16 cellular contexts compared by ENCODE assay signal in the genomic region with DNA sequence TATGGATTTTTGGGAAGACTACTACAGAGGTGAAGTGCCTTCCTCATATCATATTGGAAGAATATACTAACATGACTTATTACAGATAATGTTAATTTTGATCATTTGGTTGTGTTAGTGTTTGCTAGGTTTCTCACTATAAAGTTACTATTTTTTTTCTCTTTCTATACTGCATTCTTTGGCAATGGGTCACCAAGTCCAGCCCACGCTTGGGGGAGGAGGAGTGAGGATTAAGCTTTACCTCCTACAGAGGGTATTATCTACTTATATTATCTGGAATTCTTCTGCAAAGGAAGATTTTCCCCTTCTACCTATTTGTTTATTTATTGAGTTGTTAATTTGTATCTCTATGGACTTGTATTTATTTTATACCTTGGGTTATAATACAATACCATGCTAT. TPM values are rescaled to one million over a fixed set of nuclear protein-coding genes. Genes with fewer than 3 reads are reported as not detected.
DNase-seq lines count a peak whose midpoint lies in the region; ATAC-seq and TF ChIP-seq lines count a peak whose summit lies in the region.
"Had no signal": no experiment of that assay in that cellular context is flagged by ENCODE, and none has a peak within 500 bp of the region (broad histone marks: within the 10 kb centered on the region; RNA-seq: fewer than 3 reads in every experiment).

No MANE protein-coding gene starts in this region.

- H3K27ac ChIP-seq in HCT116 (ENCODE audit: low read depth, low read length) (no peak overlapping the region), VCaP (peak overlapping the region; percentile 70; the same call in 1 of the 2 replicates)
- no peak overlapping the region for H3K27ac ChIP-seq in CD4-positive, alpha-beta T cell (ENCODE audit: low read depth, low read length)
- H3K27ac ChIP-seq: stomach had no signal

- no peaks in the 10 kb centered on the region for H3K9me3 ChIP-seq in HCT116 (ENCODE audit: control insufficient read depth in 1 of 2, insufficient read depth in 1 of 2, low read depth in 1 of 2, low read length in 2 of 2)
- H3K9me3 ChIP-seq in CD4-positive, alpha-beta T cell (ENCODE audit: control insufficient read depth, low read length) = peaks cover 4% of the 10 kb centered on the region
- H3K9me3 ChIP-seq: mucosa of descending colon, stomach had no signal

- ATAC-seq in HCT116 (no peak), GM21447 (IDR thresholded peaks at IDR 0.05; ENCODE audit: unreplicated experiment) (no peak), GM19328 (IDR thresholded peaks at IDR 0.05; ENCODE audit: unreplicated experiment) (no peak)
- no peak for ATAC-seq in CD4-positive, alpha-beta T cell (ENCODE audit: poor library complexity)
- ATAC-seq: activated CD4-positive, alpha-beta T cell treated with anti-CD3 and anti-CD28 coated beads for 36 hours; left cardiac atrium; mucosa of descending colon had no signal

- H3K9ac ChIP-seq in HCT116 (ENCODE audit: low read length) = no peak overlapping the region

- no peak for DNase-seq in HCT116 (ENCODE audit: low read depth, low spot score)
- DNase-seq in foreskin fibroblast = peak; percentile 50 to 77
- no peak for DNase-seq in iPS-NIHi11 (ENCODE audit: low spot score)
- DNase-seq in CD4-positive, alpha-beta T cell = no peak
- DNase-seq: activated CD4-positive, alpha-beta T cell treated with anti-CD3 and anti-CD28 coated beads for 36 hours; activated naive CD4-positive, alpha-beta T cell treated with anti-CD3 and anti-CD28 coated beads, Interleukin-2, amount 10 ng/mL, durations not matched to agents 7 days and 5 days; caudate nucleus; left cardiac atrium; mucosa of descending colon; NK-92 treated with Interleukin-12 subunit alpha and Interleukin-12 subunit beta, amount 100 ng/mL, for 24 hours; SHP77; spleen; stomach had no signal

- H3K4me3 Mint-ChIP-seq in CD4-positive, alpha-beta T cell = no peak overlapping the region
- H3K4me3 Mint-ChIP-seq: activated CD4-positive, alpha-beta T cell treated with anti-CD3 and anti-CD28 coated beads for 36 hours; activated naive CD4-positive, alpha-beta T cell treated with anti-CD3 and anti-CD28 coated beads, Interleukin-2, amount 10 ng/mL, durations not matched to agents 7 days and 5 days had no signal

- H3K4me3 ChIP-seq in HCT116 (replicated peaks in 1 of 2; ENCODE audit: low read depth in 1 of 2, low read length in 2 of 2) (no peak overlapping the region; a peak in 1 of 4 replicates), foreskin fibroblast (ENCODE audit: low read depth in 1 of 2, low read length in 2 of 2) (no peak overlapping the region)
- H3K4me3 ChIP-seq: mucosa of descending colon, spleen, stomach had no signal

- peak overlapping the region; percentile 54 for H3K4me2 ChIP-seq in HCT116 (ENCODE audit: low read length)

- H3K27me3 Mint-ChIP-seq in CD4-positive, alpha-beta T cell = peaks cover 20% of the 10 kb centered on the region

- H3K9me2 ChIP-seq in HCT116 (ENCODE audit: insufficient read depth) = no peaks in the 10 kb centered on the region

- H3K36me3 ChIP-seq in HCT116 (ENCODE audit: control insufficient read depth in 1 of 2, insufficient read depth in 2 of 2, low read length in 2 of 2) = no peaks in the 10 kb centered on the region
- H3K36me3 ChIP-seq: spleen, stomach had no signal

- no peak for TF ChIP-seq RAD21 in HCT116 (IDR thresholded peaks at IDR 0.05; ENCODE audit: low read depth)

- H4K20me1 ChIP-seq in HCT116 (ENCODE audit: insufficient read depth) = no peaks in the 10 kb centered on the region

- RAD21 ChIA-PET in HCT116 (lab: Charles Lee; ENCODE audit: low non-redundant PET in 1 of 2, low total read pairs in 2 of 2, uncharacterized antibody in 2 of 2, unreplicated experiment in 2 of 2) = no interaction called here

- H3K27ac Mint-ChIP-seq in CD4-positive, alpha-beta T cell = no peak overlapping the region
- H3K27ac Mint-ChIP-seq: activated CD4-positive, alpha-beta T cell treated with anti-CD3 and anti-CD28 coated beads for 36 hours; activated naive CD4-positive, alpha-beta T cell treated with anti-CD3 and anti-CD28 coated beads, Interleukin-2, amount 10 ng/mL, durations not matched to agents 7 days and 5 days had no signal

- no TSS peak for BruUV-seq in HCT116 (replicated peaks; lab: Mats Ljungman, UMichigan)

- H3K4me1 Mint-ChIP-seq in CD4-positive, alpha-beta T cell (ENCODE audit: low read depth) = no peaks in the 10 kb centered on the region
- H3K4me1 Mint-ChIP-seq: activated CD4-positive, alpha-beta T cell treated with anti-CD3 and anti-CD28 coated beads for 36 hours; activated naive CD4-positive, alpha-beta T cell treated with anti-CD3 and anti-CD28 coated beads, Interleukin-2, amount 10 ng/mL, durations not matched to agents 7 days and 5 days had no signal

- POLR2A ChIA-PET in HCT116 (lab: Charles Lee) = no interaction called here
- POLR2A ChIA-PET in CD4-positive, alpha-beta T cell (lab: Charles Lee) = no interaction called here

- CTCF ChIA-PET in HCT116 (lab: Charles Lee) = no interaction called here
- CTCF ChIA-PET in CD4-positive, alpha-beta T cell (lab: Charles Lee) = no interaction called here

- no peaks in the 10 kb centered on the region for H3K36me3 Mint-ChIP-seq in CD4-positive, alpha-beta T cell (ENCODE audit: low read depth)
- H3K36me3 Mint-ChIP-seq: activated naive CD4-positive, alpha-beta T cell treated with anti-CD3 and anti-CD28 coated beads, Interleukin-2, amount 10 ng/mL, durations not matched to agents 7 days and 5 days had no signal

- no peak overlapping the region for H2AFZ ChIP-seq in HCT116 (ENCODE audit: low read depth, low read length, poor library complexity, severe bottlenecking)

- H3K27me3 ChIP-seq in HCT116 (ENCODE audit: insufficient read depth, low read length) = no peaks in the 10 kb centered on the region
- H3K27me3 ChIP-seq in CD4-positive, alpha-beta T cell (ENCODE audit: control insufficient read depth, insufficient read depth, low read length) = no peaks in the 10 kb centered on the region
- H3K27me3 ChIP-seq: stomach had no signal

- TF ChIP-seq CTCF in HCT116 (IDR thresholded peaks at IDR 0.05 in 2 of 3, conservative IDR thresholded peaks at IDR 0.05 in 1 of 3; ENCODE audit: borderline replicate concordance in 1 of 3, insufficient read depth in 1 of 3, low read depth in 2 of 3, low read length in 2 of 3) = no peak
- no peak for TF ChIP-seq CTCF in VCaP (conservative IDR thresholded peaks at IDR 0.05)
- no peak for TF ChIP-seq CTCF in foreskin fibroblast (IDR thresholded peaks at IDR 0.05; ENCODE audit: low read depth, low read length)
- no peak for TF ChIP-seq CTCF in CD4-positive, alpha-beta T cell (IDR thresholded peaks at IDR 0.05)

- peaks cover 5 to 11% of the 10 kb centered on the region in 2 experiments; a peak in 3 of 4 replicates for H3K4me1 ChIP-seq in HCT116 (ENCODE audit: control insufficient read depth in 1 of 2, insufficient read depth in 2 of 2, low read length in 2 of 2)
- H3K4me1 ChIP-seq: spleen had no signal

- no peaks in the 10 kb centered on the region for H3K9me3 Mint-ChIP-seq in CD4-positive, alpha-beta T cell
- H3K9me3 Mint-ChIP-seq: activated naive CD4-positive, alpha-beta T cell treated with anti-CD3 and anti-CD28 coated beads, Interleukin-2, amount 10 ng/mL, durations not matched to agents 7 days and 5 days had no signal

- intact Hi-C loops in HCT116 (cut with micrococcal nuclease) = no loop called here
- intact Hi-C loops in CD4-positive, alpha-beta T cell (cut with DNase I, micrococcal nuclease) = no loop called here

- H3K79me2 ChIP-seq in HCT116 (ENCODE audit: insufficient read depth, low read length) = no peaks in the 10 kb centered on the region

- TF ChIP-seq POLR2A in HCT116 (IDR thresholded peaks at IDR 0.05; ENCODE audit: borderline replicate concordance, extremely low read depth, insufficient read depth, insufficient read length) = no peak

TF ChIP-seq in HCT116, 20 proteins besides CTCF, POLR2A, EP300 and RAD21:
- TF ChIP-seq EGR1 (IDR thresholded peaks at IDR 0.05; ENCODE audit: low read depth) (0 out of 2 replicates have a peak, but pooled peaks have one; percentile 51), EZH2 (IDR thresholded peaks at IDR 0.05) (no peak)

RNA-seq across cellular contexts. Expression of a gene that starts 31.5 kb away (rescaled TPM):
- 7.1 TPM for total RNA-seq in HCT116 (2021; ENCODE audit: unreplicated experiment)
- polyA plus RNA-seq in HCT116 (2012) = 3.8 and 5.7 TPM in 2 replicates
- under 1 TPM; 0.14 to 0.36 TPM for total RNA-seq in CD4-positive, alpha-beta T cell

Comparison
In these comparisons a context has a peak if more than half of its experiments do, and no peak if none do; other contexts are left out.
1. DNase-seq: peak in foreskin fibroblast (2 of 2); none in HCT116 (single experiment), iPS-NIHi11 (single experiment) and CD4-positive, alpha-beta T cell (0 of 10).